13 cellular contexts compared by ENCODE assay signal in the genomic region with DNA sequence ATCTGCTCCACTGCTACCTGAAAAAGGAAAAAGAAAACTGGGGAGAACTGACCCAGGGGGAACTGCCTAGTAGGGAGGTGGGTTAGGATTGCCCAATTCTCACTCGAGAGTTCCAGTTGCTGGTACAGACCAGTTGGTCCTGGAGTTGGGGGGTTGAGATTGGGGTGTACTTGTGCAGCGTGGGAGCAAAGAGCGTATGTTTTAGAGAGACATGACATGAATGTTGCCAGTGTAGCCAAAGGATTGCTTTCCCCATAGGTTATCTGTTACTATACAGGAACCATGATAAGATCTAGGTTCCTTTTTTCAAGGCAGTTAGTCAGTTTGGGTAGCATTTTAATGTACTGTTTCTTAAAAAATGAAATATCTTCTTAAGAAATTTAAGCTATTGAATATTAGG.
"Had no signal": no experiment of that assay in that cellular context is flagged by ENCODE, and none has a peak within 500 bp of the region (broad histone marks: within the 10 kb centered on the region; RNA-seq: fewer than 3 reads in every experiment).

No MANE protein-coding gene starts in this region.

- DNase-seq: activated CD4-positive, alpha-beta T cell treated with anti-CD3 and anti-CD28 coated beads, Interleukin-2, amount 50 U/mL, for 1 hour; activated CD4-positive, CD25-positive, alpha-beta regulatory T cell treated with anti-CD3 and anti-CD28 coated beads, Interleukin-2, amount 50 U/mL, for 72 hours; activated CD8-positive, alpha-beta memory T cell treated with anti-CD3 and anti-CD28 coated beads, Interleukin-2, amount 50 U/mL, for 4 hours; activated effector memory CD4-positive, alpha-beta T cell treated with Interleukin-2 at 50 U/mL for 16 hours; activated naive CD4-positive, alpha-beta T cell treated with anti-CD3 and anti-CD28 coated beads, Interleukin-2, amount 10 ng/mL, durations not matched to agents 7 days and 5 days; activated T-cell treated with anti-CD3 and anti-CD28 coated beads, Interleukin-2, amount 50 U/mL, for 4 hours; colonic mucosa; lower lobe of right lung; nucleus accumbens; retina; spleen; stimulated activated CD4-positive, alpha-beta T cell treated with anti-CD3 and anti-CD28 coated beads, Interleukin-4, amount 100 ng/mL, for 4 hours; testis had no signal
